Comparison of ENCODE assay signal across 27 cellular contexts in genomic region chr9:134813841-134814240, GRCh38.
"Had no signal": no experiment of that assay in that cellular context is flagged by ENCODE, and none has a peak within 500 bp of the region (broad histone marks: within the 10 kb centered on the region; RNA-seq: fewer than 3 reads in every experiment).

No MANE protein-coding gene starts in this region.

- H3K4me1 Mint-ChIP-seq: memory B cell; naive B cell; stimulated activated memory B cell treated with anti-CD40 and anti-IgM and Interleukin-4, amounts not matched to agents 10 μg/mL and 1 μg/mL and 100 μg/mL, for 72 hours had no signal

- H3K27ac ChIP-seq: dorsolateral prefrontal cortex, gastrocnemius medialis, neural progenitor cell, psoas muscle, sigmoid colon, spleen, testis, tibial nerve had no signal

- DNase-seq: cerebellar nuclear complex; dorsolateral prefrontal cortex; effector CD4-positive, alpha-beta T cell; foreskin fibroblast; gastrocnemius medialis; head of caudate nucleus; kidney; mucosa of descending colon; naive B cell; nucleus accumbens; posterior cingulate gyrus; psoas muscle; sigmoid colon; spleen; stimulated activated CD4-positive, alpha-beta T cell treated with anti-CD3 and anti-CD28 coated beads, Interleukin-4, amount 100 ng/mL, for 4 hours; stimulated activated naive CD8-positive, alpha-beta T cell treated with anti-CD3 and anti-CD28 coated beads, Interleukin-15, Interleukin-2, amounts not matched to agents 100 U/mL and 50 U/mL, for 24 hours; substantia nigra; testis had no signal

- FAIRE-seq: colon, kidney had no signal

- H3K27ac Mint-ChIP-seq: memory B cell; naive B cell; natural killer cell treated with Interleukin-12 subunit alpha and Interleukin-12 subunit beta and Interleukin-15 and Interleukin-18, amount 100 ng/mL, for 72 hours; neural progenitor cell; stimulated activated memory B cell treated with anti-CD40 and anti-IgM and Interleukin-4, amounts not matched to agents 10 μg/mL and 1 μg/mL and 100 μg/mL, for 72 hours had no signal

- H3K36me3 Mint-ChIP-seq: memory B cell; naive B cell; natural killer cell treated with Interleukin-12 subunit alpha and Interleukin-12 subunit beta and Interleukin-15 and Interleukin-18, amount 100 ng/mL, for 72 hours; neural progenitor cell; stimulated activated memory B cell treated with anti-CD40 and anti-IgM and Interleukin-4, amounts not matched to agents 10 μg/mL and 1 μg/mL and 100 μg/mL, for 72 hours had no signal

- H3K4me1 ChIP-seq: gastrocnemius medialis, psoas muscle, spleen, testis had no signal

- H3K4me3 Mint-ChIP-seq: memory B cell; naive B cell; natural killer cell treated with Interleukin-12 subunit alpha and Interleukin-12 subunit beta and Interleukin-15 and Interleukin-18, amount 100 ng/mL, for 72 hours; neural progenitor cell; stimulated activated memory B cell treated with anti-CD40 and anti-IgM and Interleukin-4, amounts not matched to agents 10 μg/mL and 1 μg/mL and 100 μg/mL, for 72 hours had no signal

- H3K9me3 ChIP-seq: gastrocnemius medialis, mucosa of descending colon, psoas muscle, sigmoid colon, spleen, testis, tibial nerve had no signal

- H3K4me3 ChIP-seq: dorsolateral prefrontal cortex, gastrocnemius medialis, lung, mucosa of descending colon, neural progenitor cell, psoas muscle, sigmoid colon, spleen, testis, tibial nerve had no signal

- H3K9me3 Mint-ChIP-seq: memory B cell; naive B cell; natural killer cell treated with Interleukin-12 subunit alpha and Interleukin-12 subunit beta and Interleukin-15 and Interleukin-18, amount 100 ng/mL, for 72 hours; neural progenitor cell; stimulated activated memory B cell treated with anti-CD40 and anti-IgM and Interleukin-4, amounts not matched to agents 10 μg/mL and 1 μg/mL and 100 μg/mL, for 72 hours had no signal

- H3K4me2 ChIP-seq: neural progenitor cell had no signal

- H2AFZ ChIP-seq: neural progenitor cell had no signal

- H3K27me3 ChIP-seq: dorsolateral prefrontal cortex, gastrocnemius medialis, neural progenitor cell, sigmoid colon, spleen, testis, tibial nerve had no signal

- H3K9ac ChIP-seq: neural progenitor cell had no signal

- H3K27me3 Mint-ChIP-seq: naive B cell; natural killer cell treated with Interleukin-12 subunit alpha and Interleukin-12 subunit beta and Interleukin-15 and Interleukin-18, amount 100 ng/mL, for 72 hours; stimulated activated memory B cell treated with anti-CD40 and anti-IgM and Interleukin-4, amounts not matched to agents 10 μg/mL and 1 μg/mL and 100 μg/mL, for 72 hours had no signal

- ATAC-seq: gastrocnemius medialis; left lobe of liver; mucosa of descending colon; psoas muscle; right cardiac atrium; stimulated activated memory B cell treated with anti-CD40 and anti-IgM and Interleukin-4, amounts not matched to agents 10 μg/mL and 1 μg/mL and 100 μg/mL, for 72 hours; stimulated activated naive CD8-positive, alpha-beta T cell treated with anti-CD3 and anti-CD28 coated beads, Interleukin-15, Interleukin-2, amounts not matched to agents 100 U/mL and 50 U/mL, for 24 hours had no signal

- H3K36me3 ChIP-seq: gastrocnemius medialis, neural progenitor cell had no signal
